17 cellular contexts compared by ENCODE assay signal in genomic region chr7:64687249-64687648, GRCh38. TPM values are rescaled to one million over a fixed set of nuclear protein-coding genes. Genes with fewer than 3 reads are reported as not detected.
A peak's percentile ranks its signal among the peaks of the same experiment; 100 is the strongest.
DNase-seq lines count a peak whose midpoint lies in the region; ATAC-seq, FAIRE-seq and TF ChIP-seq lines count a peak whose summit lies in the region.
"Had no signal": no experiment of that assay in that cellular context is flagged by ENCODE, and none has a peak within 500 bp of the region (broad histone marks: within the 10 kb centered on the region; RNA-seq: fewer than 3 reads in every experiment).

No MANE protein-coding gene starts in this region.

- H3K27ac Mint-ChIP-seq in MCF 10A (ENCODE audit: low read depth, unreplicated experiment), result no peak overlapping the region
- H3K27ac Mint-ChIP-seq in immature natural killer cell, result peak overlapping the region in 5 of 6 donors; percentile 38 to 85 (median 79)
- H3K27ac Mint-ChIP-seq: CD14-positive monocyte had no signal

- no peaks in the 10 kb centered on the region for H3K4me1 ChIP-seq in breast epithelium
- peaks cover 99% of the 10 kb centered on the region for H3K4me1 ChIP-seq in OCI-LY7 (ENCODE audit: insufficient read depth, low read length, poor library complexity, severe bottlenecking)
- peaks cover 7 to 19% of the 10 kb centered on the region in 2 donors for H3K4me1 ChIP-seq in thyroid gland
- H3K4me1 ChIP-seq: upper lobe of left lung had no signal

- DNase-seq in breast epithelium (ENCODE audit: low spot score in 2 of 2), result no peak
- DNase-seq in MCF 10A (ENCODE audit: unreplicated experiment), result no peak
- DNase-seq in OCI-LY7 (ENCODE audit: low spot score), result peak; percentile 94
- no peak for DNase-seq in immature natural killer cell
- DNase-seq in thyroid gland, result no peak
- no peak for DNase-seq in NCI-H226
- DNase-seq in GM12891 (ENCODE audit: insufficient read length, low spot score), result no peak
- DNase-seq: ACHN, DMS79 treated with DMSO at 0.1 percent for 48 hours, foreskin melanocyte, NCI-H187 treated with DMSO at 0.1 percent for 48 hours, NCI-H510A treated with DMSO at 0.1 percent for 48 hours, T-helper 9 cell, upper lobe of left lung had no signal

- H3K9me3 Mint-ChIP-seq in MCF 10A (ENCODE audit: unreplicated experiment), result no peaks in the 10 kb centered on the region
- H3K9me3 Mint-ChIP-seq in immature natural killer cell, result peaks cover 0 to 4% (median 0%) of the 10 kb centered on the region in 6 donors

- intact Hi-C loops in breast epithelium (cut with DNase I; ENCODE audit: low total_unique reads), result no loop called here
- intact Hi-C loops in MCF 10A (cut with micrococcal nuclease), result no loop called here
- intact Hi-C loops in OCI-LY7 (cut with micrococcal nuclease; ENCODE audit: unreplicated experiment), result loop anchor here (1.0 to 10.0 kb wide), 5 partner anchors 21 to 380 kb away; partner anchors contain the start of gene ZNF107
- intact Hi-C loops in thyroid gland (cut with DNase I), result no loop called here

- BruUV-seq in MCF 10A (replicated peaks; lab: Mats Ljungman, UMichigan), result no TSS peak
- BruUV-seq in OCI-LY7 (replicated peaks; lab: Mats Ljungman, UMichigan), result no TSS peak

- H3K27me3 Mint-ChIP-seq in MCF 10A (ENCODE audit: insufficient read depth, unreplicated experiment), result no peaks in the 10 kb centered on the region
- H3K27me3 Mint-ChIP-seq in immature natural killer cell (ENCODE audit: low read depth in 3 of 3), result peaks cover 0 to 2% (median 1%) of the 10 kb centered on the region in 3 donors

- 96 to 100% methylated on average over 1 of the region's 1 CpG for WGBS in thyroid gland, 2 donors

- no peaks in the 10 kb centered on the region for H4K20me1 ChIP-seq in OCI-LY7 (ENCODE audit: insufficient read depth, low read length)

- no peaks in the 10 kb centered on the region for H3K9me2 ChIP-seq in OCI-LY7 (ENCODE audit: insufficient read depth, low read length)

- ATAC-seq in HG02973 (IDR thresholded peaks at IDR 0.05; ENCODE audit: unreplicated experiment), result no peak

- H3K4me2 ChIP-seq in OCI-LY7 (ENCODE audit: low read length), result peak overlapping the region; percentile 80

- FAIRE-seq in GM12891 (lab: Jason Lieb, UNC), result no peak
- FAIRE-seq: H1 had no signal

- H3K79me2 ChIP-seq in OCI-LY7 (ENCODE audit: insufficient read depth, low read depth, low read length), result peaks cover 97% of the 10 kb centered on the region

- CTCF ChIA-PET in MCF 10A (lab: Yijun Ruan, JAX) (interaction anchor here (0.6 kb wide), 1 partner anchor 13 kb away, joined by 3 read pairs; no protein-coding TSS in a partner anchor), OCI-LY7 (lab: Charles Lee; ENCODE audit: unreplicated experiment) (interaction anchor here (1.2 kb wide), 1 partner anchor 14 kb away, joined by 5 read pairs; no protein-coding TSS in a partner anchor)

- no peak overlapping the region for H3K4me3 ChIP-seq in breast epithelium
- H3K4me3 ChIP-seq in OCI-LY7 (ENCODE audit: low read depth, low read length, poor library complexity, severe bottlenecking), result peak overlapping the region; percentile 57
- H3K4me3 ChIP-seq in thyroid gland (replicated peaks in 1 of 3), result no peak overlapping the region
- H3K4me3 ChIP-seq: upper lobe of left lung had no signal

- no peak overlapping the region for H2AFZ ChIP-seq in OCI-LY7 (ENCODE audit: low read length)

- POLR2A ChIA-PET in MCF 10A (lab: Yijun Ruan, JAX) (no interaction called here), OCI-LY7 (lab: Charles Lee) (interaction anchor here (1.0 to 8.3 kb wide), 8 partner anchors 9 to 114 kb away, joined by 4 to 105 read pairs (median 20); partner anchors contain the start of genes ZNF107 and ZNF138)

- H3K36me3 Mint-ChIP-seq in MCF 10A (ENCODE audit: insufficient read depth, unreplicated experiment) (peaks cover 30% of the 10 kb centered on the region), immature natural killer cell (peaks cover 7 to 28% (median 18%) of the 10 kb centered on the region in 3 donors)

- no peak for TF ChIP-seq POLR2A in breast epithelium (IDR thresholded peaks at IDR 0.05)
- TF ChIP-seq POLR2A in thyroid gland (IDR thresholded peaks at IDR 0.05), result no peak
- no peak for TF ChIP-seq POLR2A in GM12891 (IDR thresholded peaks at IDR 0.05; ENCODE audit: low read depth, low read length)

- H3K27me3 ChIP-seq in breast epithelium (no peaks in the 10 kb centered on the region), thyroid gland (no peaks in the 10 kb centered on the region)
- H3K27me3 ChIP-seq: upper lobe of left lung had no signal

- no peak overlapping the region for H3K4me3 Mint-ChIP-seq in MCF 10A (ENCODE audit: unreplicated experiment)
- peak overlapping the region in 3 of 5 donors; percentile 37 to 58 (median 45) for H3K4me3 Mint-ChIP-seq in immature natural killer cell
- H3K4me3 Mint-ChIP-seq: CD14-positive monocyte had no signal

- no peaks in the 10 kb centered on the region for H3K36me3 ChIP-seq in breast epithelium
- peaks cover 93% of the 10 kb centered on the region for H3K36me3 ChIP-seq in OCI-LY7 (ENCODE audit: insufficient read depth, low read length)
- peaks cover 8 to 11% of the 10 kb centered on the region in 2 donors for H3K36me3 ChIP-seq in thyroid gland

- H3K4me1 Mint-ChIP-seq in MCF 10A (ENCODE audit: insufficient read depth, unreplicated experiment) (no peaks in the 10 kb centered on the region), immature natural killer cell (peaks cover 56 to 72% of the 10 kb centered on the region in 2 donors)

- H3K9me3 ChIP-seq in breast epithelium, result no peaks in the 10 kb centered on the region
- 0 out of 2 replicates have a peak, but pooled peaks cover 5% of the 10 kb centered on the region for H3K9me3 ChIP-seq in OCI-LY7 (ENCODE audit: low read length)
- H3K9me3 ChIP-seq in thyroid gland, result no peaks in the 10 kb centered on the region

- no peak for TF ChIP-seq CTCF in breast epithelium (IDR thresholded peaks at IDR 0.05)
- TF ChIP-seq CTCF in MCF 10A (IDR thresholded peaks at IDR 0.05; ENCODE audit: unreplicated experiment), result no peak
- TF ChIP-seq CTCF in OCI-LY7 (conservative IDR thresholded peaks at IDR 0.05; ENCODE audit: low read length), result no peak
- no peak for TF ChIP-seq CTCF in thyroid gland (IDR thresholded peaks at IDR 0.05)

- H3K27ac ChIP-seq in breast epithelium (peak overlapping the region; percentile 86 to 91), OCI-LY7 (ENCODE audit: low read depth, low read length, poor library complexity, severe bottlenecking) (peak overlapping the region; percentile 99), thyroid gland (peak overlapping the region in 2 of 3 donors; percentile 54 to 56)
- H3K27ac ChIP-seq: upper lobe of left lung had no signal

TF ChIP-seq in GM12891, 5 proteins besides CTCF, POLR2A, EP300 and RAD21:
- no peak for TF ChIP-seq POU2F2 (IDR thresholded peaks at IDR 0.05; ENCODE audit: low read depth, low read length)
- no peak for TF ChIP-seq TAF1 (IDR thresholded peaks at IDR 0.05; ENCODE audit: low read depth, low read length)
- no peak for TF ChIP-seq PAX5 (IDR thresholded peaks at IDR 0.05; ENCODE audit: insufficient read depth, low read length, severe bottlenecking)
- TF ChIP-seq SPI1 (IDR thresholded peaks at IDR 0.05; ENCODE audit: low read depth, low read length), result no peak
- TF ChIP-seq POLR2AphosphoS5 (IDR thresholded peaks at IDR 0.05; ENCODE audit: low read depth, low read length), result no peak

RNA-seq across cellular contexts. Expression of gene ZNF107, which starts 21.3 kb away (rescaled TPM):
- total RNA-seq in breast epithelium, result 10 to 100 TPM in 2 of 3 donors, 1 to 10 TPM in 1; 3.7 to 72.7 (median 33.1) TPM
- total RNA-seq in MCF 10A (2022), result 4.6 and 5.0 TPM in 2 replicates
- total RNA-seq in OCI-LY7 (2014; rRNA removed; shearing (Covaris generic)), result 63.3 and 68.9 TPM in 2 replicates
- 92.2 and 97.0 TPM in 2 replicates for total RNA-seq in OCI-LY7 (2022)
- 1 to 10 TPM; 2.8 to 5.6 (median 3.5) TPM for polyA plus RNA-seq in immature natural killer cell
- 10 to 100 TPM in 3 of 4 donors, 1 to 10 TPM in 1; 8.5 to 16.4 (median 12.9) TPM for total RNA-seq in thyroid gland
- polyA plus RNA-seq in GM12891 (2012; ENCODE audit: low read depth, missing spikeins), result 7.5 TPM
